Comparison of ENCODE assay signal across 17 cellular contexts in the genomic region with DNA sequence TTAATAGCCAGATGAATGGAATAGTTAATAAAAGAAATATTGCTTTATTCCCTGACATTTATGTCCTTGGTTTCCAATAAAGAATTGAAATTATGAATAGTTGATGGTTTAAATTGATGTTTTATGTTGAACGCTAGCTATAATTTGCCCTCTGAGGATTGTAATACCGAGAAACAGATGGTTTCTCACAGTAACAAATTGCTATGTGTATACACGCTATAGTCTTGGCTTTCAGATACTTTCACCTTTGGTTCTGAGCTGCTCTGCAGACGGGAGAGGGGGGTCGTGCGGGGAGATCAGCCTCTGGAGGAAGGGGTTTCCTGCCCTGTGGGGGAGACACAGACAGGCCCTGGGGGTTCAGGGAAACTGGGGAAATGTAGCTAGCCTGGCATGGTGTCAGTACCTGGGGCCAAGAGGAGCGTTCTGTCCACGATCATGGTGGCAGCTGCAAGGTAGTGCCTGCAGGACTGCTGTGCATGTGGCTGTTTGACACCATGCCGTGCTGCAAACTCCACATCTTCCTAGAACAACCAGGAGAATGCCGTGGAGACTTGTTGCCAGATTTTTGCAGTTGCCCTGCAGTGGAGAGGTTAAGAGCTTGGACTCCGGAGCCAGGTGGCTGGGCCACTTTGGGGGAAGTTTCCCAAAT.
A peak's percentile ranks its signal among the peaks of the same experiment; 100 is the strongest.
DNase-seq lines count a peak whose midpoint lies in the region; ATAC-seq and TF ChIP-seq lines count a peak whose summit lies in the region.
"Had no signal": no experiment of that assay in that cellular context is flagged by ENCODE, and none has a peak within 500 bp of the region (broad histone marks: within the 10 kb centered on the region; RNA-seq: fewer than 3 reads in every experiment).

No MANE protein-coding gene starts in this region.

- H3K4me3 ChIP-seq in ectodermal cell (ENCODE audit: insufficient read depth, low read depth, low read length) (no peak overlapping the region), gastrocnemius medialis (no peak overlapping the region)
- H3K4me3 ChIP-seq: adrenal gland had no signal

- DNase-seq in NCI-H2107 treated with DMSO at 0.1 percent for 48 hours (lab: John Stamatoyannopoulos, UW; ENCODE audit: unreplicated experiment) (peak; percentile 59), NCI-H2107 (lab: John Stamatoyannopoulos, UW) (no peak), gastrocnemius medialis (no peak), globus pallidus (ENCODE audit: low spot score) (no peak)
- no peak for DNase-seq in stimulated activated naive CD8-positive, alpha-beta T cell treated with anti-CD3 and anti-CD28 coated beads, Interleukin-15, Interleukin-2, amounts not matched to agents 100 U/mL and 50 U/mL, for 24 hours
- DNase-seq: 8988T; activated CD4-positive, alpha-beta memory T cell treated with anti-CD3 and anti-CD28 coated beads for 36 hours; adrenal gland; cerebellar nuclear complex; kidney glomerular epithelial cell; NCI-H1092 treated with DMSO at 0.1 percent for 48 hours; NCI-H446 treated with DMSO at 0.1 percent for 48 hours; PC-3 had no signal

- intact Hi-C loops in gastrocnemius medialis (cut with DNase I; ENCODE audit: low total_unique reads), result loop anchor here (5.0 kb wide), 1 partner anchor 168 kb away; a partner anchor contains a TSS

- no peaks in the 10 kb centered on the region for H3K36me3 ChIP-seq in KOPT-K1 (ENCODE audit: insufficient read depth, low read length)
- H3K36me3 ChIP-seq in ectodermal cell (ENCODE audit: control insufficient read depth, insufficient read depth, low read length), result no peaks in the 10 kb centered on the region
- no peaks in the 10 kb centered on the region for H3K36me3 ChIP-seq in gastrocnemius medialis
- H3K36me3 ChIP-seq: adrenal gland had no signal

- H3K9me3 ChIP-seq in KOPT-K1 (ENCODE audit: insufficient read depth, low read length, poor library complexity, severe bottlenecking) (peaks cover 8% of the 10 kb centered on the region), ectodermal cell (ENCODE audit: control insufficient read depth, low read length) (no peaks in the 10 kb centered on the region), gastrocnemius medialis (no peaks in the 10 kb centered on the region)
- H3K9me3 ChIP-seq: adrenal gland had no signal

- H3K27me3 ChIP-seq in ectodermal cell (ENCODE audit: control insufficient read depth, insufficient read depth, low read length, poor library complexity, severe bottlenecking) (no peaks in the 10 kb centered on the region), gastrocnemius medialis (no peaks in the 10 kb centered on the region)
- H3K27me3 ChIP-seq: adrenal gland had no signal

- 73 to 76% methylated on average over 11 of the region's 11 CpGs for WGBS in ectodermal cell, 2 experiments

- TF ChIP-seq CTCF in gastrocnemius medialis (IDR thresholded peaks at IDR 0.05 in 4 of 5, conservative IDR thresholded peaks at IDR 0.05 in 1 of 5), result no peak

- no peak for TF ChIP-seq POLR2A in gastrocnemius medialis (IDR thresholded peaks at IDR 0.05)

- in situ Hi-C loops in gastrocnemius medialis (cut with MboI; ENCODE audit: low sequenced_read_pairs in 4 of 4), result no loop called here

- H3K4me1 ChIP-seq in ectodermal cell (ENCODE audit: control insufficient read depth, insufficient read depth, low read length) (peaks cover 29% of the 10 kb centered on the region), gastrocnemius medialis (peaks cover 18 to 19% of the 10 kb centered on the region in 2 donors)
- H3K4me1 ChIP-seq: adrenal gland had no signal

- H3K27ac ChIP-seq in KOPT-K1 (ENCODE audit: low read depth, low read length, poor library complexity, severe bottlenecking), result peak overlapping the region; percentile 80
- peak overlapping the region; percentile 73 for H3K27ac ChIP-seq in ectodermal cell (ENCODE audit: insufficient read depth, low read depth, low read length, poor library complexity, severe bottlenecking)
- peak overlapping the region in 3 of 4 donors; percentile 71 to 76 (median 75) for H3K27ac ChIP-seq in gastrocnemius medialis
- H3K27ac ChIP-seq: adrenal gland had no signal

- ATAC-seq in gastrocnemius medialis, result no peak
- ATAC-seq in GM19035 (IDR thresholded peaks at IDR 0.05; ENCODE audit: unreplicated experiment), result no peak
- ATAC-seq in stimulated activated naive CD8-positive, alpha-beta T cell treated with anti-CD3 and anti-CD28 coated beads, Interleukin-15, Interleukin-2, amounts not matched to agents 100 U/mL and 50 U/mL, for 24 hours, result no peak
- ATAC-seq: HepG2, PC-3 had no signal
